In genomic region chr17:39939588-39940419, GRCh38 we compare ENCODE assay signal across 1 cellular context.
TF ChIP-seq lines count a peak whose summit lies in the region.

No MANE protein-coding gene starts in this region.

TF ChIP-seq in GM12878, 131 proteins besides CTCF, POLR2A, EP300 and RAD21 (continues in another document):
- no peak for TF ChIP-seq MXI1 (IDR thresholded peaks at IDR 0.05; ENCODE audit: low read depth, low read length)
- TF ChIP-seq NBN (IDR thresholded peaks at IDR 0.05) = peak; percentile 75
- TF ChIP-seq IRF4 (IDR thresholded peaks at IDR 0.05; ENCODE audit: low read depth, low read length) = peak; percentile 53; the same call in 1 of the 2 replicates
- TF ChIP-seq PAX8 (IDR thresholded peaks at IDR 0.05) = no peak
- TF ChIP-seq SKIL (IDR thresholded peaks at IDR 0.05; ENCODE audit: low read depth, poor library complexity, severe bottlenecking) = peak; percentile 15
- no peak for TF ChIP-seq WRNIP1 (IDR thresholded peaks at IDR 0.05; ENCODE audit: borderline replicate concordance, low read depth, low read length)
- no peak for TF ChIP-seq STAT3 (IDR thresholded peaks at IDR 0.05; ENCODE audit: low read depth, low read length)
- no peak for TF ChIP-seq ZNF24 (IDR thresholded peaks at IDR 0.05)
- no peak for TF ChIP-seq SUPT20H (IDR thresholded peaks at IDR 0.05; ENCODE audit: borderline replicate concordance, control insufficient read depth, low read depth, low read length)
- TF ChIP-seq RAD51 (IDR thresholded peaks at IDR 0.05) = no peak
- peak; percentile 92 for TF ChIP-seq RUNX3 (IDR thresholded peaks at IDR 0.05; ENCODE audit: low read length)
- TF ChIP-seq ZBTB40 (IDR thresholded peaks at IDR 0.05; ENCODE audit: borderline replicate concordance) = no peak
- no peak for TF ChIP-seq MEF2A (IDR thresholded peaks at IDR 0.05; ENCODE audit: insufficient read depth, low read depth, low read length)
- TF ChIP-seq HDAC2 (IDR thresholded peaks at IDR 0.05) = no peak
- TF ChIP-seq E2F4 (IDR thresholded peaks at IDR 0.05; ENCODE audit: low read depth, low read length) = no peak
- TF ChIP-seq ASH2L (IDR thresholded peaks at IDR 0.05; ENCODE audit: borderline replicate concordance, low read depth) = no peak
- peak in 1 of 2 experiments; percentile 76; a peak in 2 of 4 replicates for TF ChIP-seq BHLHE40 (IDR thresholded peaks at IDR 0.05; ENCODE audit: borderline replicate concordance in 1 of 2, low read depth in 2 of 2, low read length in 1 of 2)
- peak; percentile 49 to 67; a peak in 2 of 4 replicates for TF ChIP-seq IKZF2 (IDR thresholded peaks at IDR 0.05)
- TF ChIP-seq MLLT1 (IDR thresholded peaks at IDR 0.05) = peak; percentile 96
- peak; percentile 67; the same call in 1 of the 2 replicates for TF ChIP-seq DPF2 (IDR thresholded peaks at IDR 0.05)
- no peak for TF ChIP-seq IRF3 (IDR thresholded peaks at IDR 0.05)
- TF ChIP-seq PAX5 (IDR thresholded peaks at IDR 0.05; ENCODE audit: borderline replicate concordance, low read depth, low read length) = peak; percentile 22; the same call in 1 of the 2 replicates
- TF ChIP-seq TCF12 (IDR thresholded peaks at IDR 0.05; ENCODE audit: low read depth, low read length) = peak; percentile 72
- TF ChIP-seq MTA2 (IDR thresholded peaks at IDR 0.05; ENCODE audit: low read depth) = peak; percentile 61
- no peak; a peak in 1 of 4 replicates for TF ChIP-seq ETV6 (conservative IDR thresholded peaks at IDR 0.05 in 1 of 2, IDR thresholded peaks at IDR 0.05 in 1 of 2; ENCODE audit: borderline replicate concordance in 1 of 2, low read depth in 1 of 2)
- no peak for TF ChIP-seq TBL1XR1 (IDR thresholded peaks at IDR 0.05; ENCODE audit: low read depth, low read length)
- no peak for TF ChIP-seq HSF1 (IDR thresholded peaks at IDR 0.05; ENCODE audit: low read depth, low read length)
- no peak for TF ChIP-seq NFYA (IDR thresholded peaks at IDR 0.05; ENCODE audit: borderline replicate concordance, low read depth, low read length)
- peak; percentile 10 for TF ChIP-seq SP1 (IDR thresholded peaks at IDR 0.05; ENCODE audit: low read depth, low read length)
- no peak for TF ChIP-seq USF1 (IDR thresholded peaks at IDR 0.05; ENCODE audit: borderline replicate concordance, extremely low read length, insufficient read depth, low read depth, low read length)
- no peak for TF ChIP-seq USF2 (IDR thresholded peaks at IDR 0.05; ENCODE audit: borderline replicate concordance, low read depth, low read length)
- no peak for TF ChIP-seq CBX5 (IDR thresholded peaks at IDR 0.05; ENCODE audit: low read depth)
- TF ChIP-seq SREBF1 (IDR thresholded peaks at IDR 0.05; ENCODE audit: low read length) = no peak
- no peak for TF ChIP-seq SIX5 (IDR thresholded peaks at IDR 0.05; ENCODE audit: low read depth, low read length, severe bottlenecking)
- TF ChIP-seq ESRRA (IDR thresholded peaks at IDR 0.05; ENCODE audit: low read length) = no peak
- no peak for TF ChIP-seq ZZZ3 (IDR thresholded peaks at IDR 0.05; ENCODE audit: control insufficient read depth, insufficient read length, low read depth)
- no peak for TF ChIP-seq MYC (IDR thresholded peaks at IDR 0.05; ENCODE audit: insufficient read depth, insufficient read length, insufficient replicate concordance, low read length, severe bottlenecking)
- TF ChIP-seq LARP7 (IDR thresholded peaks at IDR 0.05) = no peak
- no peak for TF ChIP-seq NFXL1 (IDR thresholded peaks at IDR 0.05; ENCODE audit: borderline replicate concordance)
- TF ChIP-seq ATF2 (IDR thresholded peaks at IDR 0.05; ENCODE audit: low read length) = peak; percentile 91
- peak; percentile 72 for TF ChIP-seq JUNB (IDR thresholded peaks at IDR 0.05)
- no peak for TF ChIP-seq KAT2A (conservative IDR thresholded peaks at IDR 0.05; ENCODE audit: control insufficient read depth, low read depth, low read length)
- no peak for TF ChIP-seq BACH1 (IDR thresholded peaks at IDR 0.05; ENCODE audit: borderline replicate concordance)
- no peak for TF ChIP-seq RB1 (IDR thresholded peaks at IDR 0.05; ENCODE audit: borderline replicate concordance)
- TF ChIP-seq MTA3 (IDR thresholded peaks at IDR 0.05; ENCODE audit: borderline replicate concordance, low read length) = 0 out of 2 replicates have a peak, but pooled peaks have one; percentile 35
- no peak for TF ChIP-seq BMI1 (IDR thresholded peaks at IDR 0.05; ENCODE audit: borderline replicate concordance)
- TF ChIP-seq E2F8 (IDR thresholded peaks at IDR 0.05; ENCODE audit: low read depth, partially characterized antibody) = no peak
- no peak for TF ChIP-seq CHD1 (IDR thresholded peaks at IDR 0.05; ENCODE audit: low read depth, low read length)
- no peak for TF ChIP-seq CHD4 (IDR thresholded peaks at IDR 0.05)
- peak; percentile 90 for TF ChIP-seq CREB1 (IDR thresholded peaks at IDR 0.05; ENCODE audit: low read depth)
- peak; percentile 75; the same call in 1 of the 2 replicates for TF ChIP-seq NFIC (IDR thresholded peaks at IDR 0.05; ENCODE audit: low read depth, low read length)
- TF ChIP-seq IKZF1 (conservative IDR thresholded peaks at IDR 0.05) = peak; percentile 76
